In the genomic region with DNA sequence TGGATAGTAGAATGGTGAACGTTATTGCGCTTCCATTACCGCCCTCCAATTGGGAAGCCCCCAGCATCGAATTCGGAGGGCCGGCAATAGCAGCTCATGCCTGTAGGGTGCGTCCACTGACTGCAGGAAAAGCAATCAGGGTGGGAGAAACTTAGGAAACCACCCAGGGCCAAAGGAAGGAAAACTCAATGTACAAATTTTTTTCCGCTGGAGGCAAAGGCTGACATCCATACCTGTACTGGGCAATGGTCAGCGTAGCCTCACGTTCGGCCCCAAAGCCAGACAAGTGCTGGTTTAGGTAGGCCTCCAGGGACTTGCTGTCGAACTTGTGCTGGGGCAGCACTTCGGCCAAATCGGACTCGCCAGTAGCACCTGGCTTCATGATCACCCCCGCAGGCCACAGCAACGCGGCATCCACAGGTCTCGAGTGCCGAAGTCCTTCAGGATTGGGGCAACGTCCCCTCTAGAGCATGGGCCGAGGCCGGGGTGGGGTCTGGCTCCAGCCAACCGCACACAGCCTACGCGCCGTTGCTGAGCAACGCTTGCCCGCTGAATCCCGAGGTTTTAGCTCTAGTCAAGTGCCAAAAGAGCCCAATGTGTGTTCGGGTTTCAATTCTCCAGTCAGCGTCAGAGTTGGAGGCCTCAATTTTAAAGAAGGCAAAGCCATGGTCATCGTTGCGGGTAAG, we compare ENCODE assay signal across 8 cellular contexts. TPM values are rescaled to one million over a fixed set of nuclear protein-coding genes. Genes with fewer than 3 reads are reported as not detected.
DNase-seq lines count a peak whose midpoint lies in the region; ATAC-seq, FAIRE-seq and TF ChIP-seq lines count a peak whose summit lies in the region.

A gene with protein sequence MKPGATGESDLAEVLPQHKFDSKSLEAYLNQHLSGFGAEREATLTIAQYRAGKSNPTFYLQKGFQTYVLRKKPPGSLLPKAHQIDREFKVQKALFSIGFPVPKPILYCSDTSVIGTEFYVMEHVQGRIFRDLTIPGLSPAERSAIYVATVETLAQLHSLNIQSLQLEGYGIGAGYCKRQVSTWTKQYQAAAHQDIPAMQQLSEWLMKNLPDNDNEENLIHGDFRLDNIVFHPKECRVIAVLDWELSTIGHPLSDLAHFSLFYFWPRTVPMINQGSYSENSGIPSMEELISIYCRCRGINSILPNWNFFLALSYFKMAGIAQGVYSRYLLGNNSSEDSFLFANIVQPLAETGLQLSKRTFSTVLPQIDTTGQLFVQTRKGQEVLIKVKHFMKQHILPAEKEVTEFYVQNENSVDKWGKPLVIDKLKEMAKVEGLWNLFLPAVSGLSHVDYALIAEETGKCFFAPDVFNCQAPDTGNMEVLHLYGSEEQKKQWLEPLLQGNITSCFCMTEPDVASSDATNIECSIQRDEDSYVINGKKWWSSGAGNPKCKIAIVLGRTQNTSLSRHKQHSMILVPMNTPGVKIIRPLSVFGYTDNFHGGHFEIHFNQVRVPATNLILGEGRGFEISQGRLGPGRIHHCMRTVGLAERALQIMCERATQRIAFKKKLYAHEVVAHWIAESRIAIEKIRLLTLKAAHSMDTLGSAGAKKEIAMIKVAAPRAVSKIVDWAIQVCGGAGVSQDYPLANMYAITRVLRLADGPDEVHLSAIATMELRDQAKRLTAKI (minus strand): TSS at position 440 of the 686 bp plus-strand sequence. CDS start 58 bp downstream, at position 382.

- peak within 1 kb of the TSS; percentile 96 to 98 (median 97) for H3K4me3 Mint-ChIP-seq in immature natural killer cell

- peak within 1 kb of the TSS; percentile 74 for H2AFZ ChIP-seq in ACC112 (ENCODE audit: low read length, unreplicated experiment)

- TF ChIP-seq POLR2A in GM12892 (IDR thresholded peaks at IDR 0.05; ENCODE audit: low read depth, low read length) = no peak

- H3K4me1 Mint-ChIP-seq in immature natural killer cell = peaks cover 39 to 65% of the 10 kb centered on the region in 2 donors

- FAIRE-seq in GM12892 (lab: Jason Lieb, UNC) = no peak

- H3K27me3 Mint-ChIP-seq in immature natural killer cell (ENCODE audit: low read depth in 3 of 3) = peaks cover 0 to 3% (median 3%) of the 10 kb centered on the region in 3 donors

- H3K27me3 ChIP-seq in ACC112 (ENCODE audit: insufficient read depth, low read length) (no peaks in the 10 kb centered on the region), skeletal muscle tissue (ENCODE audit: control insufficient read depth in 3 of 3, insufficient read depth in 3 of 3, low read length in 3 of 3) (no peaks in the 10 kb centered on the region)

- no peaks in the 10 kb centered on the region for H3K36me3 Mint-ChIP-seq in immature natural killer cell

- peak within 1 kb of the TSS; percentile 98 for H3K4me3 ChIP-seq in ACC112 (ENCODE audit: low read depth, low read length)
- peak within 1 kb of the TSS; percentile 96 to 98 (median 97) for H3K4me3 ChIP-seq in skeletal muscle tissue (ENCODE audit: low read length in 3 of 3)

- no peaks in the 10 kb centered on the region for H3K36me3 ChIP-seq in ACC112 (ENCODE audit: insufficient read depth, low read length)
- H3K36me3 ChIP-seq in skeletal muscle tissue (ENCODE audit: control insufficient read depth in 3 of 3, insufficient read depth in 3 of 3, low read length in 3 of 3) = no peaks in the 10 kb centered on the region

- H3K9me3 ChIP-seq in skeletal muscle tissue (ENCODE audit: control insufficient read depth in 3 of 3, low read length in 3 of 3) = no peaks in the 10 kb centered on the region

- H3K27ac ChIP-seq in ACC112 (ENCODE audit: low read depth, low read length) (peak within 1 kb of the TSS; percentile 87), skeletal muscle tissue (ENCODE audit: low read depth, low read length) (peak within 1 kb of the TSS; percentile 89)

- H3K27ac Mint-ChIP-seq in immature natural killer cell = peak within 1 kb of the TSS; percentile 94 to 98 (median 96)

- H3K79me2 ChIP-seq in ACC112 (ENCODE audit: control insufficient read depth, insufficient read depth, low read length, unreplicated experiment) = peaks cover 52% of the 10 kb centered on the region

- peak within 1 kb of the TSS; percentile 95 to 97 (median 96) for H3K9ac ChIP-seq in skeletal muscle tissue (ENCODE audit: low read depth in 1 of 3, low read length in 3 of 3)

- peak; percentile 56 for ATAC-seq in HG02852 (IDR thresholded peaks at IDR 0.05; ENCODE audit: unreplicated experiment)

- H3K4me1 ChIP-seq in ACC112 (ENCODE audit: control insufficient read depth, insufficient read depth, low read length, unreplicated experiment) (peaks cover 20% of the 10 kb centered on the region), skeletal muscle tissue (ENCODE audit: control insufficient read depth in 3 of 3, insufficient read depth in 3 of 3, low read length in 3 of 3) (peaks cover 7 to 22% (median 14%) of the 10 kb centered on the region in 3 donors)

- DNase-seq in GM12892 (ENCODE audit: insufficient read length) (peak; percentile 34), NCI-H146 (lab: John Stamatoyannopoulos, UW) (peak; percentile 85), T1000 (lab: John Stamatoyannopoulos, UW) (peak; percentile 49), immature natural killer cell (peak in 2 of 3 donors; percentile 39 to 42)
- DNase-seq in central memory CD4-positive, alpha-beta T cell = peak; percentile 17

- no peaks in the 10 kb centered on the region for H3K9me3 Mint-ChIP-seq in immature natural killer cell

RNA-seq across cellular contexts. Expression of the gene that starts here (rescaled TPM):
- polyA plus RNA-seq in GM12892 (2012; ENCODE audit: missing spikeins) = 20.9 TPM
- 1 to 10 TPM in 2 of 3 donors, under 1 TPM in 1; 0.46 to 3.9 (median 1.8) TPM for polyA plus RNA-seq in immature natural killer cell
- total RNA-seq in skeletal muscle tissue = 24.5 TPM

Comparison
In these comparisons a context has a peak if more than half of its experiments do, and no peak if none do; other contexts are left out.
1. Peak in every context shown above with its lines: DNase-seq, ATAC-seq, H3K4me3 ChIP-seq and H3K27ac ChIP-seq.
2. DNase-seq: peak in every context shown above with its lines; median percentile 85 in NCI-H146; 49 in T1000; 40 in immature natural killer cell; 34 in GM12892; 17 in central memory CD4-positive, alpha-beta T cell.